In genomic region chr22:40491990-40492631, GRCh38 we compare ENCODE assay signal across 8 cellular contexts.
DNase-seq lines count a peak whose midpoint lies in the region; ATAC-seq and TF ChIP-seq lines count a peak whose summit lies in the region.

No MANE protein-coding gene starts in this region.

- in situ Hi-C loops in brain microvascular endothelial cell (cut with HindIII; ENCODE audit: low pct_ligation_motif_present, low sequenced_read_pairs): no loop called here

- peak; percentile 60 for DNase-seq in GM04503 (ENCODE audit: low read depth)
- DNase-seq in brain microvascular endothelial cell: peak; percentile 23
- no peak for DNase-seq in NK-92 (lab: John Stamatoyannopoulos, UW; ENCODE audit: unreplicated experiment)
- no peak for DNase-seq in retina
- no peak for DNase-seq in kidney glomerular epithelial cell (lab: John Stamatoyannopoulos, UW)

- H3K27me3 ChIP-seq in brain microvascular endothelial cell (replicated peaks): no peaks in the 10 kb centered on the region

- H3K27ac ChIP-seq in brain microvascular endothelial cell (no peak overlapping the region), mesodermal cell (ENCODE audit: low read depth, low read length, severe bottlenecking) (peak overlapping the region; percentile 66)

- no peaks in the 10 kb centered on the region for H3K9me3 ChIP-seq in mesodermal cell (ENCODE audit: control insufficient read depth, low read length)

- H3K36me3 ChIP-seq in brain microvascular endothelial cell (replicated peaks): peaks cover 2% of the 10 kb centered on the region
- H3K36me3 ChIP-seq in mesodermal cell (ENCODE audit: control insufficient read depth, insufficient read depth, low read length): peaks cover 47% of the 10 kb centered on the region

- peak; percentile 89 for ATAC-seq in GM21360 (IDR thresholded peaks at IDR 0.05; ENCODE audit: unreplicated experiment)
- peak; percentile 95 for ATAC-seq in HG03571 (IDR thresholded peaks at IDR 0.05; ENCODE audit: unreplicated experiment)

- 67 to 87% methylated on average over 3 to 5 of the region's 5 CpGs for WGBS in mesodermal cell (ENCODE audit: insufficient coverage in 2 of 2), 2 experiments

- no peak overlapping the region for H3K4me3 ChIP-seq in brain microvascular endothelial cell (ENCODE audit: low read depth, low read length)
- H3K4me3 ChIP-seq in mesodermal cell (ENCODE audit: extremely low read depth, insufficient read depth, low read length, poor library complexity, severe bottlenecking): no peak overlapping the region

- peaks cover 23% of the 10 kb centered on the region for H3K4me1 ChIP-seq in mesodermal cell (ENCODE audit: control insufficient read depth, insufficient read depth, low read length, poor library complexity, severe bottlenecking)

- no peak for TF ChIP-seq CTCF in brain microvascular endothelial cell (IDR thresholded peaks at IDR 0.05; ENCODE audit: low read depth, low read length, missing control alignments)

Comparison
In these comparisons a context has a peak if more than half of its experiments do, and no peak if none do; other contexts are left out.
1. DNase-seq: peak in GM04503 (single experiment) and brain microvascular endothelial cell (single experiment); none in NK-92 (single experiment), retina (single experiment) and kidney glomerular epithelial cell (single experiment).